ENCODE assay signal across 9 cellular contexts in genomic region chr7:128867842-128868623, GRCh38. TPM values are rescaled to one million over a fixed set of nuclear protein-coding genes. Genes with fewer than 3 reads are reported as not detected.
DNase-seq lines count a peak whose midpoint lies in the region; ATAC-seq, FAIRE-seq and TF ChIP-seq lines count a peak whose summit lies in the region.
"Had no signal": no experiment of that assay in that cellular context is flagged by ENCODE, and none has a peak within 500 bp of the region (broad histone marks: within the 10 kb centered on the region; RNA-seq: fewer than 3 reads in every experiment).

No MANE protein-coding gene starts in this region.

- H3K27me3 ChIP-seq in small intestine (ENCODE audit: control insufficient read depth in 2 of 2, insufficient read depth in 2 of 2, low read length in 2 of 2): no peaks in the 10 kb centered on the region

- 43 to 65% (median 51%) methylated on average over 11 of the region's 11 CpGs for WGBS in small intestine, 3 donors

- CTCF ChIA-PET in activated naive CD4-positive, alpha-beta T cell treated with anti-CD3 and anti-CD28 coated beads, Interleukin-2, amount 10 ng/mL, durations not matched to agents 7 days and 5 days (lab: Charles Lee): interaction anchor here (0.7 to 3.2 kb wide), 3 partner anchors 12 to 563 kb away, joined by 3 to 12 read pairs (median 7); no protein-coding TSS in a partner anchor

- H3K4me1 Mint-ChIP-seq in activated naive CD4-positive, alpha-beta T cell treated with anti-CD3 and anti-CD28 coated beads, Interleukin-2, amount 10 ng/mL, durations not matched to agents 7 days and 5 days: peaks cover 31% of the 10 kb centered on the region

- no peak for FAIRE-seq in small intestine (lab: Jason Lieb, UNC)
- FAIRE-seq: RCC 7860 had no signal

- peaks cover 2 to 3% of the 10 kb centered on the region in 2 donors for H3K4me1 ChIP-seq in small intestine (ENCODE audit: control insufficient read depth in 2 of 2, insufficient read depth in 1 of 2, low read depth in 1 of 2, low read length in 1 of 2)

- peak overlapping the region; percentile 2 for H3K27ac Mint-ChIP-seq in activated naive CD4-positive, alpha-beta T cell treated with anti-CD3 and anti-CD28 coated beads, Interleukin-2, amount 10 ng/mL, durations not matched to agents 7 days and 5 days

- ATAC-seq in HG03045 (IDR thresholded peaks at IDR 0.05; ENCODE audit: unreplicated experiment) (no peak), HG03095 (IDR thresholded peaks at IDR 0.05; ENCODE audit: unreplicated experiment) (no peak), HG02588 (IDR thresholded peaks at IDR 0.05; ENCODE audit: unreplicated experiment) (no peak)

- H3K36me3 ChIP-seq in small intestine (ENCODE audit: control insufficient read depth in 2 of 2, insufficient read depth in 2 of 2, low read length in 2 of 2): peaks cover 0 to 2% of the 10 kb centered on the region in 2 donors

- H3K36me3 Mint-ChIP-seq in activated naive CD4-positive, alpha-beta T cell treated with anti-CD3 and anti-CD28 coated beads, Interleukin-2, amount 10 ng/mL, durations not matched to agents 7 days and 5 days: peaks cover 12% of the 10 kb centered on the region

- DNase-seq in activated naive CD4-positive, alpha-beta T cell treated with anti-CD3 and anti-CD28 coated beads, Interleukin-2, amount 10 ng/mL, durations not matched to agents 7 days and 5 days: no peak
- DNase-seq in activated naive CD4-positive, alpha-beta T cell treated with Interleukin-2 at 50 U/mL for 16 hours: no peak
- peak; percentile 83 for DNase-seq in NCI-H345 treated with DMSO at 0.1 percent for 48 hours (lab: John Stamatoyannopoulos, UW; ENCODE audit: unreplicated experiment)
- DNase-seq in choroid plexus epithelial cell (ENCODE audit: low read depth): peak; percentile 32
- peak; percentile 50 for DNase-seq in small intestine

- no peak for TF ChIP-seq CTCF in choroid plexus epithelial cell (conservative IDR thresholded peaks at IDR 0.05; ENCODE audit: low read depth, low read length)

- no peak overlapping the region for H3K4me3 Mint-ChIP-seq in activated naive CD4-positive, alpha-beta T cell treated with anti-CD3 and anti-CD28 coated beads, Interleukin-2, amount 10 ng/mL, durations not matched to agents 7 days and 5 days

- H3K4me3 ChIP-seq in choroid plexus epithelial cell (ENCODE audit: low read depth, low read length) (no peak overlapping the region), small intestine (ENCODE audit: low read depth in 1 of 2, low read length in 2 of 2) (no peak overlapping the region)

- H3K9me3 Mint-ChIP-seq in activated naive CD4-positive, alpha-beta T cell treated with anti-CD3 and anti-CD28 coated beads, Interleukin-2, amount 10 ng/mL, durations not matched to agents 7 days and 5 days: no peaks in the 10 kb centered on the region

- peaks cover 47% of the 10 kb centered on the region for H3K27me3 Mint-ChIP-seq in activated naive CD4-positive, alpha-beta T cell treated with anti-CD3 and anti-CD28 coated beads, Interleukin-2, amount 10 ng/mL, durations not matched to agents 7 days and 5 days

- H3K27ac ChIP-seq in small intestine (ENCODE audit: low read depth in 1 of 2, low read length in 1 of 2): no peak overlapping the region

- no peaks in the 10 kb centered on the region for H3K9me3 ChIP-seq in small intestine (ENCODE audit: control insufficient read depth, low read depth)

RNA-seq across cellular contexts. Expression of gene ATP6V1F, which starts 5.4 kb away (rescaled TPM):
- 100 to 1,000 TPM; 145 to 239 (median 162) TPM for polyA plus RNA-seq in small intestine

RNA-seq across cellular contexts. Expression of gene FLNC, which starts 37.8 kb away (rescaled TPM):
- polyA plus RNA-seq in small intestine: 10 to 100 TPM in 2 of 3 donors, 1 to 10 TPM in 1; 8.1 to 13.0 (median 10.1) TPM

RNA-seq across cellular contexts. Expression of gene KCP, which starts 42.5 kb away (rescaled TPM):
- polyA plus RNA-seq in small intestine: 1 to 10 TPM in 2 of 3 donors, under 1 TPM in 1; 0.52 to 5.1 (median 2.7) TPM

Comparison
In these comparisons a context has a peak if more than half of its experiments do, and no peak if none do; other contexts are left out.
1. DNase-seq: peak in NCI-H345 treated with DMSO at 0.1 percent for 48 hours (single experiment), choroid plexus epithelial cell (single experiment) and small intestine (single experiment); none in activated naive CD4-positive, alpha-beta T cell treated with anti-CD3 and anti-CD28 coated beads, Interleukin-2, amount 10 ng/mL, durations not matched to agents 7 days and 5 days (single experiment) and activated naive CD4-positive, alpha-beta T cell treated with Interleukin-2 at 50 U/mL for 16 hours (single experiment).